In genomic region chr16:82995927-82996441, GRCh38 we compare ENCODE assay signal across 10 cellular contexts.
DNase-seq lines count a peak whose midpoint lies in the region; ATAC-seq and TF ChIP-seq lines count a peak whose summit lies in the region.
"Had no signal": no experiment of that assay in that cellular context is flagged by ENCODE, and none has a peak within 500 bp of the region (broad histone marks: within the 10 kb centered on the region; RNA-seq: fewer than 3 reads in every experiment).

No MANE protein-coding gene starts in this region.

- peaks cover 6% of the 10 kb centered on the region for H3K27me3 Mint-ChIP-seq in stimulated activated memory B cell treated with anti-CD40 and anti-IgM and Interleukin-4, amounts not matched to agents 10 μg/mL and 1 μg/mL and 100 μg/mL, for 72 hours

- ATAC-seq in stimulated activated memory B cell treated with anti-CD40 and anti-IgM and Interleukin-4, amounts not matched to agents 10 μg/mL and 1 μg/mL and 100 μg/mL, for 72 hours = peak; percentile 74
- ATAC-seq in HG02870 (IDR thresholded peaks at IDR 0.05; ENCODE audit: unreplicated experiment) = no peak

- H3K9me3 Mint-ChIP-seq in stimulated activated memory B cell treated with anti-CD40 and anti-IgM and Interleukin-4, amounts not matched to agents 10 μg/mL and 1 μg/mL and 100 μg/mL, for 72 hours = no peaks in the 10 kb centered on the region
- H3K9me3 Mint-ChIP-seq: endodermal cell, H9 had no signal

- H3K36me3 Mint-ChIP-seq in stimulated activated memory B cell treated with anti-CD40 and anti-IgM and Interleukin-4, amounts not matched to agents 10 μg/mL and 1 μg/mL and 100 μg/mL, for 72 hours = no peaks in the 10 kb centered on the region

- H3K27ac ChIP-seq in RWPE1 = no peak overlapping the region

- H3K4me1 Mint-ChIP-seq in stimulated activated memory B cell treated with anti-CD40 and anti-IgM and Interleukin-4, amounts not matched to agents 10 μg/mL and 1 μg/mL and 100 μg/mL, for 72 hours = no peaks in the 10 kb centered on the region

- no peak for TF ChIP-seq CTCF in RWPE1 (conservative IDR thresholded peaks at IDR 0.05; ENCODE audit: low read depth)

- DNase-seq in HS-27A (ENCODE audit: low read depth) (peak; percentile 74), RWPE1 (ENCODE audit: low spot score) (peak; percentile 20), foreskin melanocyte (peak; percentile 92), T-helper 9 cell (no peak), SK-N-DZ (ENCODE audit: low spot score) (no peak)
- no peak for DNase-seq in stimulated activated CD4-positive, alpha-beta T cell treated with anti-CD3 and anti-CD28 coated beads, Interleukin-15, amount 100 ng/mL, for 24 hours
- DNase-seq: endodermal cell, H9 had no signal

- CTCF ChIA-PET in RWPE1 (lab: Yijun Ruan, JAX) = no interaction called here

- H3K4me3 Mint-ChIP-seq in stimulated activated memory B cell treated with anti-CD40 and anti-IgM and Interleukin-4, amounts not matched to agents 10 μg/mL and 1 μg/mL and 100 μg/mL, for 72 hours = no peak overlapping the region
- H3K4me3 Mint-ChIP-seq: endodermal cell, H9 had no signal

- no peak overlapping the region for H3K27ac Mint-ChIP-seq in stimulated activated memory B cell treated with anti-CD40 and anti-IgM and Interleukin-4, amounts not matched to agents 10 μg/mL and 1 μg/mL and 100 μg/mL, for 72 hours
- H3K27ac Mint-ChIP-seq: endodermal cell, H9 had no signal

- POLR2A ChIA-PET in RWPE1 (lab: Yijun Ruan, JAX; ENCODE audit: low non-redundant PET) = no interaction called here

Comparison
In these comparisons a context has a peak if more than half of its experiments do, and no peak if none do; other contexts are left out.
1. DNase-seq: peak in HS-27A (single experiment), RWPE1 (single experiment) and foreskin melanocyte (single experiment); none in T-helper 9 cell (single experiment), stimulated activated CD4-positive, alpha-beta T cell treated with anti-CD3 and anti-CD28 coated beads, Interleukin-15, amount 100 ng/mL, for 24 hours (single experiment) and SK-N-DZ (single experiment).